In the genomic region with DNA sequence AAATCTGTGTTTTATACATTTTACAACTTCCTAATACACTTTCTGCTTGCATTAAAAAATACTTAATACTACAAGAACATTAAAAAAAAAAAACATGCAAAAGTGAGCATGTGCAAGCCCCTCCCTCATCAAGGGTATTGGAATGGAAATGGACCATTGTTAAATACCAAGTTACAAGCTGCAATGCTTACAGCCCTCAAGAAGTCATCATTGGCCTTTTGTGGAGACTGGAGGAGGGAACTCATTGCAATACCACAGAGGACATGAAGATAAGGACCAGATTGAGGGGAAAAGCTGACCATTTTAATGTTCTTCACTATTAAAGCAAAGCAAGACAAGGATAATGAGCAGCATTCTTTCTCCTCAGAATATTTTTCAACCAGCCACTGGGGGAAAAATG, we compare ENCODE assay signal across 1 cellular context.
TF ChIP-seq lines count a peak whose summit lies in the region.

No MANE protein-coding gene starts in this region.

TF ChIP-seq in WTC11, 78 proteins besides CTCF, POLR2A, EP300 and RAD21 (continued from another document):
- TF ChIP-seq, protein P1, sequence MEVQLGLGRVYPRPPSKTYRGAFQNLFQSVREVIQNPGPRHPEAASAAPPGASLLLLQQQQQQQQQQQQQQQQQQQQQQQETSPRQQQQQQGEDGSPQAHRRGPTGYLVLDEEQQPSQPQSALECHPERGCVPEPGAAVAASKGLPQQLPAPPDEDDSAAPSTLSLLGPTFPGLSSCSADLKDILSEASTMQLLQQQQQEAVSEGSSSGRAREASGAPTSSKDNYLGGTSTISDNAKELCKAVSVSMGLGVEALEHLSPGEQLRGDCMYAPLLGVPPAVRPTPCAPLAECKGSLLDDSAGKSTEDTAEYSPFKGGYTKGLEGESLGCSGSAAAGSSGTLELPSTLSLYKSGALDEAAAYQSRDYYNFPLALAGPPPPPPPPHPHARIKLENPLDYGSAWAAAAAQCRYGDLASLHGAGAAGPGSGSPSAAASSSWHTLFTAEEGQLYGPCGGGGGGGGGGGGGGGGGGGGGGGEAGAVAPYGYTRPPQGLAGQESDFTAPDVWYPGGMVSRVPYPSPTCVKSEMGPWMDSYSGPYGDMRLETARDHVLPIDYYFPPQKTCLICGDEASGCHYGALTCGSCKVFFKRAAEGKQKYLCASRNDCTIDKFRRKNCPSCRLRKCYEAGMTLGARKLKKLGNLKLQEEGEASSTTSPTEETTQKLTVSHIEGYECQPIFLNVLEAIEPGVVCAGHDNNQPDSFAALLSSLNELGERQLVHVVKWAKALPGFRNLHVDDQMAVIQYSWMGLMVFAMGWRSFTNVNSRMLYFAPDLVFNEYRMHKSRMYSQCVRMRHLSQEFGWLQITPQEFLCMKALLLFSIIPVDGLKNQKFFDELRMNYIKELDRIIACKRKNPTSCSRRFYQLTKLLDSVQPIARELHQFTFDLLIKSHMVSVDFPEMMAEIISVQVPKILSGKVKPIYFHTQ (CRISPR knock-in tag; IDR thresholded peaks at IDR 0.05), result no peak
- TF ChIP-seq, protein P2, sequence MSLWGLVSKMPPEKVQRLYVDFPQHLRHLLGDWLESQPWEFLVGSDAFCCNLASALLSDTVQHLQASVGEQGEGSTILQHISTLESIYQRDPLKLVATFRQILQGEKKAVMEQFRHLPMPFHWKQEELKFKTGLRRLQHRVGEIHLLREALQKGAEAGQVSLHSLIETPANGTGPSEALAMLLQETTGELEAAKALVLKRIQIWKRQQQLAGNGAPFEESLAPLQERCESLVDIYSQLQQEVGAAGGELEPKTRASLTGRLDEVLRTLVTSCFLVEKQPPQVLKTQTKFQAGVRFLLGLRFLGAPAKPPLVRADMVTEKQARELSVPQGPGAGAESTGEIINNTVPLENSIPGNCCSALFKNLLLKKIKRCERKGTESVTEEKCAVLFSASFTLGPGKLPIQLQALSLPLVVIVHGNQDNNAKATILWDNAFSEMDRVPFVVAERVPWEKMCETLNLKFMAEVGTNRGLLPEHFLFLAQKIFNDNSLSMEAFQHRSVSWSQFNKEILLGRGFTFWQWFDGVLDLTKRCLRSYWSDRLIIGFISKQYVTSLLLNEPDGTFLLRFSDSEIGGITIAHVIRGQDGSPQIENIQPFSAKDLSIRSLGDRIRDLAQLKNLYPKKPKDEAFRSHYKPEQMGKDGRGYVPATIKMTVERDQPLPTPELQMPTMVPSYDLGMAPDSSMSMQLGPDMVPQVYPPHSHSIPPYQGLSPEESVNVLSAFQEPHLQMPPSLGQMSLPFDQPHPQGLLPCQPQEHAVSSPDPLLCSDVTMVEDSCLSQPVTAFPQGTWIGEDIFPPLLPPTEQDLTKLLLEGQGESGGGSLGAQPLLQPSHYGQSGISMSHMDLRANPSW (CRISPR knock-in tag; conservative IDR thresholded peaks at IDR 0.05; ENCODE audit: low read depth), result no peak
- TF ChIP-seq TP53 (CRISPR knock-in tag; IDR thresholded peaks at IDR 0.05) (no peak), ZNF138 (CRISPR knock-in tag; conservative IDR thresholded peaks at IDR 0.05) (no peak)
- TF ChIP-seq, protein P3, sequence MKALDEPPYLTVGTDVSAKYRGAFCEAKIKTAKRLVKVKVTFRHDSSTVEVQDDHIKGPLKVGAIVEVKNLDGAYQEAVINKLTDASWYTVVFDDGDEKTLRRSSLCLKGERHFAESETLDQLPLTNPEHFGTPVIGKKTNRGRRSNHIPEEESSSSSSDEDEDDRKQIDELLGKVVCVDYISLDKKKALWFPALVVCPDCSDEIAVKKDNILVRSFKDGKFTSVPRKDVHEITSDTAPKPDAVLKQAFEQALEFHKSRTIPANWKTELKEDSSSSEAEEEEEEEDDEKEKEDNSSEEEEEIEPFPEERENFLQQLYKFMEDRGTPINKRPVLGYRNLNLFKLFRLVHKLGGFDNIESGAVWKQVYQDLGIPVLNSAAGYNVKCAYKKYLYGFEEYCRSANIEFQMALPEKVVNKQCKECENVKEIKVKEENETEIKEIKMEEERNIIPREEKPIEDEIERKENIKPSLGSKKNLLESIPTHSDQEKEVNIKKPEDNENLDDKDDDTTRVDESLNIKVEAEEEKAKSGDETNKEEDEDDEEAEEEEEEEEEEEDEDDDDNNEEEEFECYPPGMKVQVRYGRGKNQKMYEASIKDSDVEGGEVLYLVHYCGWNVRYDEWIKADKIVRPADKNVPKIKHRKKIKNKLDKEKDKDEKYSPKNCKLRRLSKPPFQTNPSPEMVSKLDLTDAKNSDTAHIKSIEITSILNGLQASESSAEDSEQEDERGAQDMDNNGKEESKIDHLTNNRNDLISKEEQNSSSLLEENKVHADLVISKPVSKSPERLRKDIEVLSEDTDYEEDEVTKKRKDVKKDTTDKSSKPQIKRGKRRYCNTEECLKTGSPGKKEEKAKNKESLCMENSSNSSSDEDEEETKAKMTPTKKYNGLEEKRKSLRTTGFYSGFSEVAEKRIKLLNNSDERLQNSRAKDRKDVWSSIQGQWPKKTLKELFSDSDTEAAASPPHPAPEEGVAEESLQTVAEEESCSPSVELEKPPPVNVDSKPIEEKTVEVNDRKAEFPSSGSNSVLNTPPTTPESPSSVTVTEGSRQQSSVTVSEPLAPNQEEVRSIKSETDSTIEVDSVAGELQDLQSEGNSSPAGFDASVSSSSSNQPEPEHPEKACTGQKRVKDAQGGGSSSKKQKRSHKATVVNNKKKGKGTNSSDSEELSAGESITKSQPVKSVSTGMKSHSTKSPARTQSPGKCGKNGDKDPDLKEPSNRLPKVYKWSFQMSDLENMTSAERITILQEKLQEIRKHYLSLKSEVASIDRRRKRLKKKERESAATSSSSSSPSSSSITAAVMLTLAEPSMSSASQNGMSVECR (CRISPR knock-in tag; IDR thresholded peaks at IDR 0.05; ENCODE audit: borderline replicate concordance), result no peak
- TF ChIP-seq, protein P4, sequence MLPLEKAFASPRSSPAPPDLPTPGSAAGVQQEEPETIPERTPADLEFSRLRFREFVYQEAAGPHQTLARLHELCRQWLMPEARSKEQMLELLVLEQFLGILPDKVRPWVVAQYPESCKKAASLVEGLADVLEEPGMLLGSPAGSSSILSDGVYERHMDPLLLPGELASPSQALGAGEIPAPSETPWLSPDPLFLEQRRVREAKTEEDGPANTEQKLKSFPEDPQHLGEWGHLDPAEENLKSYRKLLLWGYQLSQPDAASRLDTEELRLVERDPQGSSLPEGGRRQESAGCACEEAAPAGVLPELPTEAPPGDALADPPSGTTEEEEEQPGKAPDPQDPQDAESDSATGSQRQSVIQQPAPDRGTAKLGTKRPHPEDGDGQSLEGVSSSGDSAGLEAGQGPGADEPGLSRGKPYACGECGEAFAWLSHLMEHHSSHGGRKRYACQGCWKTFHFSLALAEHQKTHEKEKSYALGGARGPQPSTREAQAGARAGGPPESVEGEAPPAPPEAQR (CRISPR knock-in tag; IDR thresholded peaks at IDR 0.05), result no peak
- TF ChIP-seq, protein P5, sequence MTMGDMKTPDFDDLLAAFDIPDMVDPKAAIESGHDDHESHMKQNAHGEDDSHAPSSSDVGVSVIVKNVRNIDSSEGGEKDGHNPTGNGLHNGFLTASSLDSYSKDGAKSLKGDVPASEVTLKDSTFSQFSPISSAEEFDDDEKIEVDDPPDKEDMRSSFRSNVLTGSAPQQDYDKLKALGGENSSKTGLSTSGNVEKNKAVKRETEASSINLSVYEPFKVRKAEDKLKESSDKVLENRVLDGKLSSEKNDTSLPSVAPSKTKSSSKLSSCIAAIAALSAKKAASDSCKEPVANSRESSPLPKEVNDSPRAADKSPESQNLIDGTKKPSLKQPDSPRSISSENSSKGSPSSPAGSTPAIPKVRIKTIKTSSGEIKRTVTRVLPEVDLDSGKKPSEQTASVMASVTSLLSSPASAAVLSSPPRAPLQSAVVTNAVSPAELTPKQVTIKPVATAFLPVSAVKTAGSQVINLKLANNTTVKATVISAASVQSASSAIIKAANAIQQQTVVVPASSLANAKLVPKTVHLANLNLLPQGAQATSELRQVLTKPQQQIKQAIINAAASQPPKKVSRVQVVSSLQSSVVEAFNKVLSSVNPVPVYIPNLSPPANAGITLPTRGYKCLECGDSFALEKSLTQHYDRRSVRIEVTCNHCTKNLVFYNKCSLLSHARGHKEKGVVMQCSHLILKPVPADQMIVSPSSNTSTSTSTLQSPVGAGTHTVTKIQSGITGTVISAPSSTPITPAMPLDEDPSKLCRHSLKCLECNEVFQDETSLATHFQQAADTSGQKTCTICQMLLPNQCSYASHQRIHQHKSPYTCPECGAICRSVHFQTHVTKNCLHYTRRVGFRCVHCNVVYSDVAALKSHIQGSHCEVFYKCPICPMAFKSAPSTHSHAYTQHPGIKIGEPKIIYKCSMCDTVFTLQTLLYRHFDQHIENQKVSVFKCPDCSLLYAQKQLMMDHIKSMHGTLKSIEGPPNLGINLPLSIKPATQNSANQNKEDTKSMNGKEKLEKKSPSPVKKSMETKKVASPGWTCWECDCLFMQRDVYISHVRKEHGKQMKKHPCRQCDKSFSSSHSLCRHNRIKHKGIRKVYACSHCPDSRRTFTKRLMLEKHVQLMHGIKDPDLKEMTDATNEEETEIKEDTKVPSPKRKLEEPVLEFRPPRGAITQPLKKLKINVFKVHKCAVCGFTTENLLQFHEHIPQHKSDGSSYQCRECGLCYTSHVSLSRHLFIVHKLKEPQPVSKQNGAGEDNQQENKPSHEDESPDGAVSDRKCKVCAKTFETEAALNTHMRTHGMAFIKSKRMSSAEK (CRISPR knock-in tag; IDR thresholded peaks at IDR 0.05; ENCODE audit: borderline replicate concordance), result no peak
TF ChIP-seq in WTC11: peak in this region for 0.
